In genomic region chr22:22425783-22426624, GRCh38 we compare ENCODE assay signal across 1 cellular context.
A peak's percentile ranks its signal among the peaks of the same experiment; 100 is the strongest.
TF ChIP-seq lines count a peak whose summit lies in the region.

No MANE protein-coding gene starts in this region.

TF ChIP-seq in HepG2, 621 proteins besides CTCF, POLR2A, EP300 and RAD21 (continued from another document and continues in another):
- TF ChIP-seq NFAT5 (CRISPR knock-in tag; IDR thresholded peaks at IDR 0.05) (no peak), ZZZ3 (CRISPR knock-in tag; IDR thresholded peaks at IDR 0.05; ENCODE audit: borderline replicate concordance) (no peak), ETS1 (CRISPR knock-in tag; IDR thresholded peaks at IDR 0.05) (no peak), GZF1 (CRISPR knock-in tag; IDR thresholded peaks at IDR 0.05) (no peak), ZNF350 (CRISPR knock-in tag; IDR thresholded peaks at IDR 0.05; ENCODE audit: borderline replicate concordance, low read depth) (no peak), ZNF691 (CRISPR knock-in tag; IDR thresholded peaks at IDR 0.05; ENCODE audit: borderline replicate concordance, low read depth) (no peak), NFIC (IDR thresholded peaks at IDR 0.05; ENCODE audit: low read length) (no peak), ZNF143 (CRISPR knock-in tag; IDR thresholded peaks at IDR 0.05) (no peak; the same call in 1 of the 2 replicates), LCORL (IDR thresholded peaks at IDR 0.05) (no peak), LCORL (CRISPR knock-in tag; IDR thresholded peaks at IDR 0.05) (no peak; the same call in 1 of the 2 replicates), PHF8 (CRISPR knock-in tag; IDR thresholded peaks at IDR 0.05) (no peak; the same call in 1 of the 2 replicates), FOXK2 (IDR thresholded peaks at IDR 0.05) (no peak), ZNF530 (CRISPR knock-in tag; IDR thresholded peaks at IDR 0.05; ENCODE audit: low read depth) (no peak), REPIN1 (CRISPR knock-in tag; IDR thresholded peaks at IDR 0.05; ENCODE audit: borderline replicate concordance, low read depth) (no peak; the same call in 1 of the 2 replicates), GPBP1L1 (CRISPR knock-in tag; IDR thresholded peaks at IDR 0.05) (no peak), TFDP2 (CRISPR knock-in tag; IDR thresholded peaks at IDR 0.05) (no peak), ZNF569 (CRISPR knock-in tag; IDR thresholded peaks at IDR 0.05; ENCODE audit: borderline replicate concordance) (no peak), CBX2 (IDR thresholded peaks at IDR 0.05; ENCODE audit: low read depth, low read length) (no peak), CBX2 (CRISPR knock-in tag; IDR thresholded peaks at IDR 0.05; ENCODE audit: low read depth) (no peak), NCOA5 (CRISPR knock-in tag; IDR thresholded peaks at IDR 0.05) (no peak), MEF2D (CRISPR knock-in tag; IDR thresholded peaks at IDR 0.05) (no peak), ZNF615 (CRISPR knock-in tag; IDR thresholded peaks at IDR 0.05; ENCODE audit: borderline replicate concordance) (no peak), ZNF672 (CRISPR knock-in tag; IDR thresholded peaks at IDR 0.05) (no peak), ZNF136 (CRISPR knock-in tag; IDR thresholded peaks at IDR 0.05; ENCODE audit: low read depth) (no peak), ZNF329 (CRISPR knock-in tag; IDR thresholded peaks at IDR 0.05; ENCODE audit: low read depth) (no peak), RXRA (CRISPR knock-in tag; IDR thresholded peaks at IDR 0.05) (peak; percentile 65; the same call in 1 of the 2 replicates), NR2C2 (CRISPR knock-in tag; IDR thresholded peaks at IDR 0.05; ENCODE audit: borderline replicate concordance) (peak; percentile 25; the same call in 1 of the 2 replicates), PAWR (CRISPR knock-in tag; IDR thresholded peaks at IDR 0.05; ENCODE audit: borderline replicate concordance) (no peak), SRY (CRISPR knock-in tag; IDR thresholded peaks at IDR 0.05) (no peak), ZNF557 (CRISPR knock-in tag; IDR thresholded peaks at IDR 0.05) (no peak), CCDC6 (CRISPR knock-in tag; IDR thresholded peaks at IDR 0.05) (no peak), KDM6A (CRISPR knock-in tag; IDR thresholded peaks at IDR 0.05; ENCODE audit: low read depth) (no peak; the same call in 1 of the 2 replicates), KDM4B (CRISPR knock-in tag; IDR thresholded peaks at IDR 0.05) (no peak), ZNF784 (CRISPR knock-in tag; IDR thresholded peaks at IDR 0.05; ENCODE audit: borderline replicate concordance) (no peak), ZBTB43 (CRISPR knock-in tag; conservative IDR thresholded peaks at IDR 0.05) (no peak), CHD2 (IDR thresholded peaks at IDR 0.05; ENCODE audit: low read depth, low read length) (no peak), GLI4 (CRISPR knock-in tag; IDR thresholded peaks at IDR 0.05; ENCODE audit: borderline replicate concordance) (no peak), ZMYM4 (CRISPR knock-in tag; IDR thresholded peaks at IDR 0.05) (no peak; the same call in 1 of the 2 replicates), MXD1 (CRISPR knock-in tag; IDR thresholded peaks at IDR 0.05) (no peak), KIAA2018 (CRISPR knock-in tag; IDR thresholded peaks at IDR 0.05; ENCODE audit: borderline replicate concordance) (no peak), SP4 (CRISPR knock-in tag; IDR thresholded peaks at IDR 0.05) (no peak), TFAP4 (IDR thresholded peaks at IDR 0.05; ENCODE audit: borderline replicate concordance, low read depth) (no peak), ZNF83 (CRISPR knock-in tag; IDR thresholded peaks at IDR 0.05; ENCODE audit: borderline replicate concordance) (no peak)
